ENCODE assay signal across 29 cellular contexts in genomic region chr3:68441054-68441453, GRCh38.
DNase-seq lines count a peak whose midpoint lies in the region; ATAC-seq and TF ChIP-seq lines count a peak whose summit lies in the region.
"Had no signal": no experiment of that assay in that cellular context is flagged by ENCODE, and none has a peak within 500 bp of the region (broad histone marks: within the 10 kb centered on the region; RNA-seq: fewer than 3 reads in every experiment).

No MANE protein-coding gene starts in this region.

- H3K9me3 ChIP-seq in psoas muscle (no peaks in the 10 kb centered on the region), gastrocnemius medialis (no peaks in the 10 kb centered on the region)
- H3K9me3 ChIP-seq: A549, BE2C, Caco-2 had no signal

- 47 to 60% (median 55%) methylated on average over 1 of the region's 1 CpG for WGBS in psoas muscle, 3 donors

- TF ChIP-seq POLR2A in gastrocnemius medialis (IDR thresholded peaks at IDR 0.05) = no peak

- TF ChIP-seq CTCF in psoas muscle (IDR thresholded peaks at IDR 0.05) (no peak), gastrocnemius medialis (IDR thresholded peaks at IDR 0.05 in 4 of 5, conservative IDR thresholded peaks at IDR 0.05 in 1 of 5) (no peak)

- peak overlapping the region; percentile 23 for H3K27ac ChIP-seq in psoas muscle
- peak overlapping the region; percentile 33 to 69 (median 60) for H3K27ac ChIP-seq in gastrocnemius medialis
- H3K27ac ChIP-seq: 22Rv1; A549; BLaER1; BLaER1 treated with 17β-estradiol and CSF1 and Interleukin-3, amounts not matched to agents 10 nM and 100 nM; C4-2B had no signal

- H3K4me3 ChIP-seq in psoas muscle = no peak overlapping the region
- H3K4me3 ChIP-seq in gastrocnemius medialis = no peak overlapping the region
- H3K4me3 ChIP-seq: A549; BLaER1; BLaER1 treated with 17β-estradiol and CSF1 and Interleukin-3, amounts not matched to agents 10 nM and 100 nM had no signal

- H3K36me3 ChIP-seq in psoas muscle (ENCODE audit: insufficient read depth in 1 of 2, low read depth in 1 of 2) = no peaks in the 10 kb centered on the region
- H3K36me3 ChIP-seq in gastrocnemius medialis = no peaks in the 10 kb centered on the region
- H3K36me3 ChIP-seq: BE2C; BLaER1; BLaER1 treated with 17β-estradiol and CSF1 and Interleukin-3, amounts not matched to agents 10 nM and 100 nM had no signal

- in situ Hi-C loops in gastrocnemius medialis (cut with MboI; ENCODE audit: low sequenced_read_pairs in 4 of 4) = no loop called here

- no peaks in the 10 kb centered on the region for H3K27me3 ChIP-seq in psoas muscle (ENCODE audit: insufficient read depth in 3 of 3, low read length in 2 of 3)
- H3K27me3 ChIP-seq in gastrocnemius medialis = no peaks in the 10 kb centered on the region
- H3K27me3 ChIP-seq: BE2C; BLaER1; BLaER1 treated with 17β-estradiol and CSF1 and Interleukin-3, amounts not matched to agents 10 nM and 100 nM had no signal

- ATAC-seq in psoas muscle (peak in 1 of 4 donors; percentile 17), gastrocnemius medialis (peak in 1 of 2 donors; percentile 54), HG03520 (IDR thresholded peaks at IDR 0.05; ENCODE audit: unreplicated experiment) (no peak)
- ATAC-seq: A549; CD8-positive, alpha-beta T cell had no signal

- H3K4me1 ChIP-seq in psoas muscle = no peaks in the 10 kb centered on the region
- peaks cover 10 to 11% of the 10 kb centered on the region in 2 donors for H3K4me1 ChIP-seq in gastrocnemius medialis
- H3K4me1 ChIP-seq: A549; BE2C; BLaER1; BLaER1 treated with 17β-estradiol and CSF1 and Interleukin-3, amounts not matched to agents 10 nM and 100 nM; Caco-2 had no signal

- intact Hi-C loops in psoas muscle (cut with DNase I) (no loop called here), gastrocnemius medialis (cut with DNase I; ENCODE audit: low total_unique reads) (no loop called here)

- DNase-seq in psoas muscle = no peak
- peak; percentile 28 to 75 for DNase-seq in gastrocnemius medialis
- DNase-seq in NCI-H446 treated with DMSO at 0.1 percent for 48 hours (lab: John Stamatoyannopoulos, UW) = no peak
- DNase-seq: 8988T; ACHN; AML-193; BE2C; C1 segment of cervical spinal cord; Caco-2; Calu3; CD4-positive, alpha-beta memory T cell; CD4-positive, alpha-beta T cell; CD4-positive, CD25-positive, alpha-beta regulatory T cell; CD8-positive, alpha-beta memory T cell; CD8-positive, alpha-beta T cell; COR-L47; DMS 273 treated with DMSO at 0.1 percent for 48 hours; DMS153; DMS53; DMS79; DMS79 treated with DMSO at 0.1 percent for 48 hours; DND-41; EL had no signal

Comparison
In these comparisons a context has a peak if more than half of its experiments do, and no peak if none do; other contexts are left out.
1. DNase-seq: peak in gastrocnemius medialis (2 of 2); none in psoas muscle (0 of 2) and NCI-H446 treated with DMSO at 0.1 percent for 48 hours (single experiment).